1 cellular context compared by ENCODE assay signal in genomic region chr1:222543817-222544216, GRCh38.
TF ChIP-seq lines count a peak whose summit lies in the region.

No MANE protein-coding gene starts in this region.

TF ChIP-seq in HepG2, 621 proteins besides CTCF, POLR2A, EP300 and RAD21 (continued from another document and continues in another):
- no peak for TF ChIP-seq NAIF1 (CRISPR knock-in tag; IDR thresholded peaks at IDR 0.05; ENCODE audit: borderline replicate concordance)
- TF ChIP-seq WIZ (CRISPR knock-in tag; IDR thresholded peaks at IDR 0.05): no peak
- TF ChIP-seq ZNF280B (CRISPR knock-in tag; IDR thresholded peaks at IDR 0.05; ENCODE audit: borderline replicate concordance): 0 out of 2 replicates have a peak, but pooled peaks have one; percentile 50
- TF ChIP-seq, protein P1, sequence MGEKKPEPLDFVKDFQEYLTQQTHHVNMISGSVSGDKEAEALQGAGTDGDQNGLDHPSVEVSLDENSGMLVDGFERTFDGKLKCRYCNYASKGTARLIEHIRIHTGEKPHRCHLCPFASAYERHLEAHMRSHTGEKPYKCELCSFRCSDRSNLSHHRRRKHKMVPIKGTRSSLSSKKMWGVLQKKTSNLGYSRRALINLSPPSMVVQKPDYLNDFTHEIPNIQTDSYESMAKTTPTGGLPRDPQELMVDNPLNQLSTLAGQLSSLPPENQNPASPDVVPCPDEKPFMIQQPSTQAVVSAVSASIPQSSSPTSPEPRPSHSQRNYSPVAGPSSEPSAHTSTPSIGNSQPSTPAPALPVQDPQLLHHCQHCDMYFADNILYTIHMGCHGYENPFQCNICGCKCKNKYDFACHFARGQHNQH (CRISPR knock-in tag; IDR thresholded peaks at IDR 0.05): no peak
- no peak for TF ChIP-seq THAP11 (CRISPR knock-in tag; IDR thresholded peaks at IDR 0.05)
- no peak for TF ChIP-seq KMT2A (CRISPR knock-in tag; IDR thresholded peaks at IDR 0.05)
- peak; percentile 39; the same call in 1 of the 2 replicates for TF ChIP-seq NFYB (CRISPR knock-in tag; IDR thresholded peaks at IDR 0.05)
- TF ChIP-seq, protein P2, sequence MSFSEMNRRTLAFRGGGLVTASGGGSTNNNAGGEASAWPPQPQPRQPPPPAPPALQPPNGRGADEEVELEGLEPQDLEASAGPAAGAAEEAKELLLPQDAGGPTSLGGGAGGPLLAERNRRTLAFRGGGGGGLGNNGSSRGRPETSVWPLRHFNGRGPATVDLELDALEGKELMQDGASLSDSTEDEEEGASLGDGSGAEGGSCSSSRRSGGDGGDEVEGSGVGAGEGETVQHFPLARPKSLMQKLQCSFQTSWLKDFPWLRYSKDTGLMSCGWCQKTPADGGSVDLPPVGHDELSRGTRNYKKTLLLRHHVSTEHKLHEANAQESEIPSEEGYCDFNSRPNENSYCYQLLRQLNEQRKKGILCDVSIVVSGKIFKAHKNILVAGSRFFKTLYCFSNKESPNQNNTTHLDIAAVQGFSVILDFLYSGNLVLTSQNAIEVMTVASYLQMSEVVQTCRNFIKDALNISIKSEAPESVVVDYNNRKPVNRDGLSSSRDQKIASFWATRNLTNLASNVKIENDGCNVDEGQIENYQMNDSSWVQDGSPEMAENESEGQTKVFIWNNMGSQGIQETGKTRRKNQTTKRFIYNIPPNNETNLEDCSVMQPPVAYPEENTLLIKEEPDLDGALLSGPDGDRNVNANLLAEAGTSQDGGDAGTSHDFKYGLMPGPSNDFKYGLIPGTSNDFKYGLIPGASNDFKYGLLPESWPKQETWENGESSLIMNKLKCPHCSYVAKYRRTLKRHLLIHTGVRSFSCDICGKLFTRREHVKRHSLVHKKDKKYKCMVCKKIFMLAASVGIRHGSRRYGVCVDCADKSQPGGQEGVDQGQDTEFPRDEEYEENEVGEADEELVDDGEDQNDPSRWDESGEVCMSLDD (CRISPR knock-in tag; IDR thresholded peaks at IDR 0.05; ENCODE audit: borderline replicate concordance): no peak
- TF ChIP-seq, protein P3, sequence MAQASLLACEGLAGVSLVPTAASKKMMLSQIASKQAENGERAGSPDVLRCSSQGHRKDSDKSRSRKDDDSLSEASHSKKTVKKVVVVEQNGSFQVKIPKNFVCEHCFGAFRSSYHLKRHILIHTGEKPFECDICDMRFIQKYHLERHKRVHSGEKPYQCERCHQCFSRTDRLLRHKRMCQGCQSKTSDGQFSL (CRISPR knock-in tag; IDR thresholded peaks at IDR 0.05): no peak
- no peak for TF ChIP-seq ARID4A (CRISPR knock-in tag; IDR thresholded peaks at IDR 0.05; ENCODE audit: borderline replicate concordance)
- TF ChIP-seq SALL1 (CRISPR knock-in tag; IDR thresholded peaks at IDR 0.05): peak; percentile 58; the same call in 1 of the 2 replicates
- TF ChIP-seq PCBP1 (IDR thresholded peaks at IDR 0.05; ENCODE audit: borderline replicate concordance, low read depth, low read length): no peak
- TF ChIP-seq, protein P4, sequence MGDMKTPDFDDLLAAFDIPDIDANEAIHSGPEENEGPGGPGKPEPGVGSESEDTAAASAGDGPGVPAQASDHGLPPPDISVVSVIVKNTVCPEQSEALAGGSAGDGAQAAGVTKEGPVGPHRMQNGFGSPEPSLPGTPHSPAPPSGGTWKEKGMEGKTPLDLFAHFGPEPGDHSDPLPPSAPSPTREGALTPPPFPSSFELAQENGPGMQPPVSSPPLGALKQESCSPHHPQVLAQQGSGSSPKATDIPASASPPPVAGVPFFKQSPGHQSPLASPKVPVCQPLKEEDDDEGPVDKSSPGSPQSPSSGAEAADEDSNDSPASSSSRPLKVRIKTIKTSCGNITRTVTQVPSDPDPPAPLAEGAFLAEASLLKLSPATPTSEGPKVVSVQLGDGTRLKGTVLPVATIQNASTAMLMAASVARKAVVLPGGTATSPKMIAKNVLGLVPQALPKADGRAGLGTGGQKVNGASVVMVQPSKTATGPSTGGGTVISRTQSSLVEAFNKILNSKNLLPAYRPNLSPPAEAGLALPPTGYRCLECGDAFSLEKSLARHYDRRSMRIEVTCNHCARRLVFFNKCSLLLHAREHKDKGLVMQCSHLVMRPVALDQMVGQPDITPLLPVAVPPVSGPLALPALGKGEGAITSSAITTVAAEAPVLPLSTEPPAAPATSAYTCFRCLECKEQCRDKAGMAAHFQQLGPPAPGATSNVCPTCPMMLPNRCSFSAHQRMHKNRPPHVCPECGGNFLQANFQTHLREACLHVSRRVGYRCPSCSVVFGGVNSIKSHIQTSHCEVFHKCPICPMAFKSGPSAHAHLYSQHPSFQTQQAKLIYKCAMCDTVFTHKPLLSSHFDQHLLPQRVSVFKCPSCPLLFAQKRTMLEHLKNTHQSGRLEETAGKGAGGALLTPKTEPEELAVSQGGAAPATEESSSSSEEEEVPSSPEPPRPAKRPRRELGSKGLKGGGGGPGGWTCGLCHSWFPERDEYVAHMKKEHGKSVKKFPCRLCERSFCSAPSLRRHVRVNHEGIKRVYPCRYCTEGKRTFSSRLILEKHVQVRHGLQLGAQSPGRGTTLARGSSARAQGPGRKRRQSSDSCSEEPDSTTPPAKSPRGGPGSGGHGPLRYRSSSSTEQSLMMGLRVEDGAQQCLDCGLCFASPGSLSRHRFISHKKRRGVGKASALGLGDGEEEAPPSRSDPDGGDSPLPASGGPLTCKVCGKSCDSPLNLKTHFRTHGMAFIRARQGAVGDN (CRISPR knock-in tag; IDR thresholded peaks at IDR 0.05): peak; percentile 40; the same call in 1 of the 2 replicates
- no peak for TF ChIP-seq ISX (CRISPR knock-in tag; conservative IDR thresholded peaks at IDR 0.05)
- TF ChIP-seq ZNF207 (IDR thresholded peaks at IDR 0.05; ENCODE audit: borderline replicate concordance): no peak
- no peak for TF ChIP-seq ZNF138 (CRISPR knock-in tag; IDR thresholded peaks at IDR 0.05; ENCODE audit: low read depth)
- TF ChIP-seq ERF (CRISPR knock-in tag; IDR thresholded peaks at IDR 0.05): no peak
- peak; percentile 51 for TF ChIP-seq SAP130 (CRISPR knock-in tag; IDR thresholded peaks at IDR 0.05; ENCODE audit: low read depth)
- TF ChIP-seq ATF7-NPFF (CRISPR knock-in tag; IDR thresholded peaks at IDR 0.05; ENCODE audit: low read depth): no peak
- TF ChIP-seq ZNF770 (CRISPR knock-in tag; IDR thresholded peaks at IDR 0.05): peak; percentile 65; the same call in 1 of the 2 replicates
- no peak for TF ChIP-seq ZNF550 (CRISPR knock-in tag; IDR thresholded peaks at IDR 0.05; ENCODE audit: borderline replicate concordance)
- no peak for TF ChIP-seq HNRNPLL (IDR thresholded peaks at IDR 0.05; ENCODE audit: low read depth, low read length, poor library complexity, severe bottlenecking)
- no peak for TF ChIP-seq CEBPG (CRISPR knock-in tag; IDR thresholded peaks at IDR 0.05)
- no peak for TF ChIP-seq ZNF234 (CRISPR knock-in tag; conservative IDR thresholded peaks at IDR 0.05)
- TF ChIP-seq POLR2G (IDR thresholded peaks at IDR 0.05; ENCODE audit: low read depth, low read length): no peak
- no peak for TF ChIP-seq ATM (IDR thresholded peaks at IDR 0.05; ENCODE audit: borderline replicate concordance)
- 0 out of 2 replicates have a peak, but pooled peaks have one; percentile 25 for TF ChIP-seq ZNF691 (CRISPR knock-in tag; IDR thresholded peaks at IDR 0.05; ENCODE audit: borderline replicate concordance, low read depth)
- peak; percentile 43 for TF ChIP-seq YY1 (IDR thresholded peaks at IDR 0.05; ENCODE audit: insufficient read depth, insufficient replicate concordance, low read depth, low read length)
- TF ChIP-seq ZNF580 (CRISPR knock-in tag; IDR thresholded peaks at IDR 0.05; ENCODE audit: borderline replicate concordance, low read depth): no peak
- TF ChIP-seq KAT8 (CRISPR knock-in tag; IDR thresholded peaks at IDR 0.05): no peak
- no peak for TF ChIP-seq ZNF569 (CRISPR knock-in tag; IDR thresholded peaks at IDR 0.05; ENCODE audit: borderline replicate concordance)
- no peak for TF ChIP-seq ZNF878 (CRISPR knock-in tag; IDR thresholded peaks at IDR 0.05)
- TF ChIP-seq ZNF335 (CRISPR knock-in tag; IDR thresholded peaks at IDR 0.05): 0 out of 2 replicates have a peak, but pooled peaks have one; percentile 34
- no peak for TF ChIP-seq GABPA (IDR thresholded peaks at IDR 0.05; ENCODE audit: low read depth, low read length)
- TF ChIP-seq GABPA (CRISPR knock-in tag; IDR thresholded peaks at IDR 0.05; ENCODE audit: low read depth): 0 out of 2 replicates have a peak, but pooled peaks have one; percentile 18
- TF ChIP-seq XRCC5 (optimal IDR thresholded peaks at IDR 0.05; ENCODE audit: low read length): peak; percentile 52
- no peak for TF ChIP-seq HHEX (CRISPR knock-in tag; IDR thresholded peaks at IDR 0.05)
- no peak for TF ChIP-seq TBX2 (CRISPR knock-in tag; IDR thresholded peaks at IDR 0.05; ENCODE audit: borderline replicate concordance)
